In the genomic region with DNA sequence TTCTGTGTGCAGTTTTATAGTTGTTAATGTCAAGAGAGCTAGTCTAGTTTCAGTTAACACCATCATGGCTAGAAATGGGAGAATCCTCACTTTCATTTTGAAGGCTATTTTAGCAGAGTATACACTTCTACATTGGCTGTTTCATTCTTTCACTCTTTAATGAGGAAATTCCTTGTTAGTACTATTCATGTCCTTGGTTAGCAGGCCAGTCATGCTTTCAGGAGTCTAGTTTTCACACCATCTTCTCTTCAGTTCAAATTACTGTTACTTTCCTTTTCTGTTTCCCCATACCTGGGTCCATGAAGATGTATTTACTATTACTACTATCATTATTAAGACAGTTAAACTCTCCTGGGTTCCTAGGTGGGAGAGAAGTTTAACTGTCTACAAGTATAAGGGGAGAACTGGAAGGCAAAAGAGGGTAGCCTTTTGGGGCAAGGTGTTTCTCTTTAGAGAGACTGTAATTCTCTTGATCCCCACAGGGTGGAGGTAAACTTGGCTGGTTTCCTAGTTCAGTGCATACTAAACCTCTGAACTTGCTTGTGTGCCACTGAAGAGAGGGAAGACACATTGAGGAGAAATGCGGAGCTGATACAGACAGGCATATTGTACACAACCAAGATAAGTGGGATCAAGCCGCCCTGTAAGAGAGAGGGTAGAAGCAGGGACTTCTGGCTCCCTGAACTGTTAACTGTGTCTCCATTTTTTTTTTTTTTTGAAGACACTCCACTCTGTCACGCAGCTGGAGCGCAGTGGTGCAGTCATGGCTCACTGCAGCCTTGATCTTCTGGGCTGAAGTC, we compare ENCODE assay signal across 8 cellular contexts. TPM values are rescaled to one million over a fixed set of nuclear protein-coding genes. Genes with fewer than 3 reads are reported as not detected.
DNase-seq lines count a peak whose midpoint lies in the region; ATAC-seq and TF ChIP-seq lines count a peak whose summit lies in the region.

No MANE protein-coding gene starts in this region.

- H3K27ac ChIP-seq in SJSA1 = peak overlapping the region; percentile 79
- no peak overlapping the region for H3K27ac ChIP-seq in psoas muscle

- peaks cover 15% of the 10 kb centered on the region; the same call in 1 of the 2 replicates for H3K9me3 ChIP-seq in MG63
- H3K9me3 ChIP-seq in SJSA1 (replicated peaks) = peaks cover 4% of the 10 kb centered on the region; the same call in 1 of the 2 replicates
- peaks cover 26% of the 10 kb centered on the region for H3K9me3 ChIP-seq in psoas muscle

- H3K4me3 ChIP-seq in MG63 = no peak overlapping the region
- no peak overlapping the region for H3K4me3 ChIP-seq in SJSA1
- H3K4me3 ChIP-seq in fibroblast of the aortic adventitia (ENCODE audit: low read depth, low read length) = no peak overlapping the region
- H3K4me3 ChIP-seq in psoas muscle = no peak overlapping the region

- H3K27me3 ChIP-seq in MG63 (peaks cover 22% of the 10 kb centered on the region), SJSA1 (replicated peaks) (peaks cover 3% of the 10 kb centered on the region; the same call in 1 of the 2 replicates), psoas muscle (ENCODE audit: insufficient read depth in 3 of 3, low read length in 2 of 3) (peaks cover 7 to 51% (median 15%) of the 10 kb centered on the region in 3 donors)

- intact Hi-C loops in Right ventricle myocardium superior (cut with DNase I) (loop anchor here (5.0 kb wide), 2 partner anchors 110 to 185 kb away; no protein-coding TSS in a partner anchor), Right ventricle myocardium inferior (cut with DNase I) (loop anchor here (1.0 kb wide), 1 partner anchor 183 kb away; no protein-coding TSS in a partner anchor), psoas muscle (cut with DNase I) (loop anchor here (2.0 to 5.0 kb wide), 3 partner anchors 105 to 185 kb away; no protein-coding TSS in a partner anchor)

- peak; percentile 70 for TF ChIP-seq CTCF in fibroblast of the aortic adventitia (IDR thresholded peaks at IDR 0.05; ENCODE audit: insufficient read depth, low read length)
- TF ChIP-seq CTCF in psoas muscle (IDR thresholded peaks at IDR 0.05) = peak; percentile 59

- no peaks in the 10 kb centered on the region for H3K36me3 ChIP-seq in MG63
- no peaks in the 10 kb centered on the region for H3K36me3 ChIP-seq in SJSA1
- H3K36me3 ChIP-seq in psoas muscle (ENCODE audit: insufficient read depth in 1 of 2, low read depth in 1 of 2) = no peaks in the 10 kb centered on the region

- DNase-seq in Right ventricle myocardium superior (no peak), Right ventricle myocardium inferior (ENCODE audit: missing footprints) (no peak), MG63 (peak; percentile 14), SJSA1 (ENCODE audit: low read depth in 1 of 2, low spot score in 2 of 2) (peak; percentile 60 to 72), fibroblast of the aortic adventitia (ENCODE audit: low read depth) (peak; percentile 82), psoas muscle (no peak), cerebellar nuclear complex (lab: John Stamatoyannopoulos, UW) (no peak)
- no peak for DNase-seq in activated CD8-positive, alpha-beta memory T cell treated with anti-CD3 and anti-CD28 coated beads for 24 hours

- ATAC-seq in Right ventricle myocardium superior (ENCODE audit: poor library complexity) = peak; percentile 56
- no peak for ATAC-seq in Right ventricle myocardium inferior
- ATAC-seq in psoas muscle = peak in 3 of 4 donors; percentile 53 to 65 (median 61)

- 44 to 56% (median 49%) methylated on average over 4 of the region's 4 CpGs for WGBS in psoas muscle, 3 donors

- H3K4me1 ChIP-seq in SJSA1 (replicated peaks) (peaks cover 42% of the 10 kb centered on the region), psoas muscle (no peaks in the 10 kb centered on the region)

RNA-seq across cellular contexts. Expression of a gene that starts 41.3 kb away (rescaled TPM):
- total RNA-seq in Right ventricle myocardium superior (not detected), Right ventricle myocardium inferior (not detected), fibroblast of the aortic adventitia (ENCODE audit: low replicate concordance) (0.27 and 0.74 TPM in 2 replicates), psoas muscle (not detected)
- not detected in 2 replicates for total RNA-seq in MG63 (2014; rRNA removed; shearing (Covaris generic); ENCODE audit: low replicate concordance)
- not detected in 2 replicates for total RNA-seq in SJSA1 (2014; rRNA removed; shearing (Covaris generic))
- polyA plus RNA-seq in psoas muscle = not detected

RNA-seq across cellular contexts. Expression of a gene that starts 42.4 kb away (rescaled TPM):
- not detected for total RNA-seq in Right ventricle myocardium superior
- not detected for total RNA-seq in Right ventricle myocardium inferior
- not detected in 2 replicates for total RNA-seq in MG63 (2014; rRNA removed; shearing (Covaris generic); ENCODE audit: low replicate concordance)
- total RNA-seq in SJSA1 (2014; rRNA removed; shearing (Covaris generic)) = not detected in 2 replicates
- not detected in 2 replicates for total RNA-seq in fibroblast of the aortic adventitia (ENCODE audit: low replicate concordance)
- total RNA-seq in psoas muscle = not detected
- not detected for polyA plus RNA-seq in psoas muscle

RNA-seq across cellular contexts. Expression of a gene that starts 59.3 kb away (rescaled TPM):
- not detected for total RNA-seq in Right ventricle myocardium superior
- total RNA-seq in Right ventricle myocardium inferior = 0.35 TPM
- total RNA-seq in MG63 (2014; rRNA removed; shearing (Covaris generic); ENCODE audit: low replicate concordance) = not detected in 2 replicates
- total RNA-seq in SJSA1 (2014; rRNA removed; shearing (Covaris generic)) = not detected in 2 replicates
- total RNA-seq in fibroblast of the aortic adventitia (ENCODE audit: low replicate concordance) = not detected in 2 replicates
- under 1 TPM in 1 of 4 donors, not detected in 3; 0.76 TPM for total RNA-seq in psoas muscle
- polyA plus RNA-seq in psoas muscle = under 1 TPM in 1 of 3 donors, not detected in 2; 0.08 TPM

Comparison
In these comparisons a context has a peak if more than half of its experiments do, and no peak if none do; other contexts are left out.
1. DNase-seq: peak in MG63 (single experiment), SJSA1 (2 of 2) and fibroblast of the aortic adventitia (single experiment); none in Right ventricle myocardium superior (single experiment), Right ventricle myocardium inferior (single experiment), psoas muscle (0 of 2), cerebellar nuclear complex (0 of 2) and activated CD8-positive, alpha-beta memory T cell treated with anti-CD3 and anti-CD28 coated beads for 24 hours (single experiment).